8 cellular contexts compared by ENCODE assay signal in genomic region chr9:86202338-86202882, GRCh38. TPM values are rescaled to one million over a fixed set of nuclear protein-coding genes. Genes with fewer than 3 reads are reported as not detected.
DNase-seq lines count a peak whose midpoint lies in the region; ATAC-seq, FAIRE-seq and TF ChIP-seq lines count a peak whose summit lies in the region.

No MANE protein-coding gene starts in this region.

- H3K4me1 Mint-ChIP-seq in activated naive CD8-positive, alpha-beta T cell treated with anti-CD3 and anti-CD28 coated beads for 36 hours: no peaks in the 10 kb centered on the region

- intact Hi-C loops in heart right ventricle (cut with DNase I) (loop anchor here in 4 of 10 donors (5.0 kb wide), 3 partner anchors 45 to 80 kb away; partner anchors contain the start of gene ISCA1 (in 2 of the 4)), sigmoid colon (cut with DNase I) (loop anchor here (2.0 to 5.0 kb wide), 2 partner anchors 80 to 104 kb away; partner anchors contain the start of genes GOLM1 and ISCA1)

- H3K4me3 ChIP-seq in heart right ventricle (no peak overlapping the region), sigmoid colon (no peak overlapping the region)

- TF ChIP-seq CTCF in heart right ventricle (IDR thresholded peaks at IDR 0.05) (peak; percentile 59 to 86 (median 81)), sigmoid colon (IDR thresholded peaks at IDR 0.05) (peak in 3 of 4 experiments; percentile 44 to 78 (median 65))

- no peaks in the 10 kb centered on the region for H3K36me3 ChIP-seq in heart right ventricle
- H3K36me3 ChIP-seq in sigmoid colon: no peaks in the 10 kb centered on the region

- FAIRE-seq in GM12891 (lab: Jason Lieb, UNC): peak; percentile 96

- H3K9me3 ChIP-seq in heart right ventricle (no peaks in the 10 kb centered on the region), sigmoid colon (no peaks in the 10 kb centered on the region)

- no peak for TF ChIP-seq EP300 in sigmoid colon (IDR thresholded peaks at IDR 0.05)

- H3K27ac Mint-ChIP-seq in activated naive CD8-positive, alpha-beta T cell treated with anti-CD3 and anti-CD28 coated beads for 36 hours: no peak overlapping the region

- H3K9me3 Mint-ChIP-seq in activated naive CD8-positive, alpha-beta T cell treated with anti-CD3 and anti-CD28 coated beads for 36 hours: no peaks in the 10 kb centered on the region

- TF ChIP-seq POLR2A in GM12891 (IDR thresholded peaks at IDR 0.05; ENCODE audit: low read depth, low read length) (no peak), sigmoid colon (IDR thresholded peaks at IDR 0.05) (no peak)

- WGBS in heart right ventricle, 2 donors: 22 to 25% methylated on average over 5 of the region's 5 CpGs
- 20 to 27% methylated on average over 5 of the region's 5 CpGs for WGBS in sigmoid colon, 2 donors

- H3K27me3 Mint-ChIP-seq in activated naive CD8-positive, alpha-beta T cell treated with anti-CD3 and anti-CD28 coated beads for 36 hours: peaks cover 5% of the 10 kb centered on the region

- H3K36me3 Mint-ChIP-seq in activated naive CD8-positive, alpha-beta T cell treated with anti-CD3 and anti-CD28 coated beads for 36 hours: no peaks in the 10 kb centered on the region

- no peak overlapping the region for H3K4me3 Mint-ChIP-seq in activated naive CD8-positive, alpha-beta T cell treated with anti-CD3 and anti-CD28 coated beads for 36 hours

- H3K27ac ChIP-seq in heart right ventricle (no peak overlapping the region), sigmoid colon (no peak overlapping the region)

- H3K4me1 ChIP-seq in heart right ventricle (peaks cover 0 to 17% (median 5%) of the 10 kb centered on the region in 9 donors), sigmoid colon (peaks cover 0 to 6% (median 0%) of the 10 kb centered on the region in 4 donors)

- H3K27me3 ChIP-seq in heart right ventricle: no peaks in the 10 kb centered on the region
- H3K27me3 ChIP-seq in sigmoid colon: no peaks in the 10 kb centered on the region

- DNase-seq in AG20443 (ENCODE audit: low spot score) (peak; percentile 82), GM12891 (ENCODE audit: insufficient read length, low spot score) (peak; percentile 13), NCI-H69 (lab: John Stamatoyannopoulos, UW) (peak; percentile 65), heart right ventricle (peak in 1 of 2 donors; percentile 10), sigmoid colon (no peak)
- DNase-seq in activated naive CD8-positive, alpha-beta T cell treated with anti-CD3 and anti-CD28 coated beads for 36 hours: peak; percentile 5

- ATAC-seq in HG03095 (IDR thresholded peaks at IDR 0.05; ENCODE audit: unreplicated experiment) (peak; percentile 73), heart right ventricle (peak in 5 of 8 donors; percentile 49 to 68 (median 66)), HG03520 (IDR thresholded peaks at IDR 0.05; ENCODE audit: unreplicated experiment) (no peak)

TF ChIP-seq in GM12891, 5 proteins besides CTCF, POLR2A, EP300 and RAD21:
- TF ChIP-seq POLR2AphosphoS5 (IDR thresholded peaks at IDR 0.05; ENCODE audit: low read depth, low read length): no peak
- no peak for TF ChIP-seq POU2F2 (IDR thresholded peaks at IDR 0.05; ENCODE audit: low read depth, low read length)
- TF ChIP-seq SPI1 (IDR thresholded peaks at IDR 0.05; ENCODE audit: low read depth, low read length): no peak
- no peak for TF ChIP-seq TAF1 (IDR thresholded peaks at IDR 0.05; ENCODE audit: low read depth, low read length)
- TF ChIP-seq PAX5 (IDR thresholded peaks at IDR 0.05; ENCODE audit: insufficient read depth, low read length, severe bottlenecking): no peak
TF ChIP-seq in GM12891: peak in this region for 0.

RNA-seq across cellular contexts. Expression of gene C9orf153, which starts 57.0 kb away (rescaled TPM):
- 0.33 TPM for polyA plus RNA-seq in GM12891 (2012; ENCODE audit: low read depth, missing spikeins)
- under 1 TPM in 1 of 2 experiments, not detected in 1; 0.38 TPM for total RNA-seq in activated naive CD8-positive, alpha-beta T cell treated with anti-CD3 and anti-CD28 coated beads for 36 hours
- total RNA-seq in heart right ventricle: under 1 TPM in 8 of 10 donors, not detected in 2; 0.14 to 0.72 (median 0.34) TPM
- under 1 TPM; 0.06 to 0.44 TPM for polyA plus RNA-seq in heart right ventricle
- total RNA-seq in sigmoid colon: under 1 TPM in 2 of 4 donors, not detected in 2; 0.27 to 0.99 TPM
- polyA plus RNA-seq in sigmoid colon: under 1 TPM in 1 of 3 donors, not detected in 2; 0.09 TPM
